ENCODE assay signal across 15 cellular contexts in the genomic region with DNA sequence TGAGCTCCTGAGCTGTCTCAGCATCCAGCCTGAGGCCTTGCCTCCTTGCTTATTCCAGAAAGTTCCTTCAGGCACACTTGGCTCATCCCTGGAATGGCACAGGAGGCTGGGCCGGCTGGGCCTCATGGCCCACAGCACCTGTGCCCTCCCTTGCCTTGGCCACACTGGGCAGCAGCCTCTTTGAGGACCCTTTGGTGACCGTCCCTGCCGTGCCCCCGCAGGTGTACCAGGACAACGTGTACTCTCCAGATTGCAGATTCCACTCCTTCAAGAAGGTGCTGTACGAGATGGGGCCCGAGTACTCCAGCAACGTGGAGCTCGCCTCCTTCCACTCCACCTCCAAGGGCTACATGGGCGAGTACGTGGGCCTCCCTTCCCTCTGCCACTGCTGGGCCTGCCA. TPM values are rescaled to one million over a fixed set of nuclear protein-coding genes. Genes with fewer than 3 reads are reported as not detected.
DNase-seq lines count a peak whose midpoint lies in the region; ATAC-seq and TF ChIP-seq lines count a peak whose summit lies in the region.
"Had no signal": no experiment of that assay in that cellular context is flagged by ENCODE, and none has a peak within 500 bp of the region (broad histone marks: within the 10 kb centered on the region; RNA-seq: fewer than 3 reads in every experiment).

No MANE protein-coding gene starts in this region.

- H3K14ac ChIP-seq in neuronal stem cell (ENCODE audit: low read length) = no peak overlapping the region

- H2BK15ac ChIP-seq in neuronal stem cell (ENCODE audit: low read length) = peak overlapping the region; percentile 68

- no peaks in the 10 kb centered on the region for H3K9me2 ChIP-seq in OCI-LY1 (ENCODE audit: low read depth, low read length)

- peak overlapping the region; percentile 77 for H2AK5ac ChIP-seq in neuronal stem cell (ENCODE audit: low read depth, low read length)

- H3K4me2 ChIP-seq in OCI-LY1 (ENCODE audit: low read length) (peak overlapping the region; percentile 63), neuronal stem cell (ENCODE audit: insufficient read depth, low read length, poor library complexity, severe bottlenecking) (no peak overlapping the region)

- peak overlapping the region; percentile 98 for H3K27ac ChIP-seq in OCI-LY1 (ENCODE audit: low read depth, low read length, poor library complexity, severe bottlenecking)
- H3K27ac ChIP-seq in dorsolateral prefrontal cortex = peak overlapping the region in 57 of 59 donors; percentile 12 to 89 (median 67)
- H3K27ac ChIP-seq in neuronal stem cell (replicated peaks; ENCODE audit: low read length) = peak overlapping the region; percentile 69
- no peak overlapping the region for H3K27ac ChIP-seq in vagina
- H3K27ac ChIP-seq in right cardiac atrium (ENCODE audit: low read length) = no peak overlapping the region
- H3K27ac ChIP-seq: foreskin keratinocyte, sigmoid colon, thyroid gland had no signal

- peak overlapping the region; percentile 93 for H3K18ac ChIP-seq in neuronal stem cell (ENCODE audit: low read length)

- H3K79me2 ChIP-seq in OCI-LY1 (ENCODE audit: insufficient read depth, low read length) = no peaks in the 10 kb centered on the region

- H2AFZ ChIP-seq in OCI-LY1 (ENCODE audit: low read length) (no peak overlapping the region), neuronal stem cell (ENCODE audit: low read length) (no peak overlapping the region)

- H3K36me3 ChIP-seq in OCI-LY1 (ENCODE audit: insufficient read depth, low read length) = peaks cover 27% of the 10 kb centered on the region
- H3K36me3 ChIP-seq in neuronal stem cell (replicated peaks in 1 of 2; ENCODE audit: control insufficient read depth in 2 of 2, insufficient read depth in 2 of 2, low read length in 2 of 2) = peaks cover 46 to 94% of the 10 kb centered on the region in 2 donors
- H3K36me3 ChIP-seq in vagina = no peaks in the 10 kb centered on the region

- intact Hi-C loops in dorsolateral prefrontal cortex (cut with DNase I) = loop anchor here in 1 of 2 donors (10.0 kb wide), 1 partner anchor 234 kb away; the partner anchor contains the start of genes ORC6 and VPS35
- intact Hi-C loops in vagina (cut with DNase I) = no loop called here
- intact Hi-C loops in right cardiac atrium (cut with DNase I) = no loop called here

- no peak overlapping the region for H4K91ac ChIP-seq in neuronal stem cell (ENCODE audit: low read depth, low read length, poor library complexity)

- no peak for ATAC-seq in right cardiac atrium
- ATAC-seq: foreskin keratinocyte, Right ventricle myocardium inferior had no signal

- peak overlapping the region; percentile 65 for H3K9ac ChIP-seq in OCI-LY1 (ENCODE audit: low read length)
- peak overlapping the region; percentile 68 for H3K9ac ChIP-seq in neuronal stem cell (ENCODE audit: low read depth, low read length, poor library complexity)

- peaks cover 5% of the 10 kb centered on the region for H3K79me1 ChIP-seq in neuronal stem cell (ENCODE audit: low read depth, low read length)

- H3F3A ChIP-seq in OCI-LY1 (ENCODE audit: insufficient read depth, low read length) = no peaks in the 10 kb centered on the region

- H4K8ac ChIP-seq in neuronal stem cell (ENCODE audit: low read depth, low read length) = no peak overlapping the region

- H3K4me3 ChIP-seq in OCI-LY1 (ENCODE audit: low read depth, low read length, poor library complexity, severe bottlenecking) (peak overlapping the region; percentile 47), dorsolateral prefrontal cortex (no peak overlapping the region), neuronal stem cell (ENCODE audit: low read length in 2 of 2) (no peak overlapping the region), vagina (no peak overlapping the region), right cardiac atrium (ENCODE audit: low read length) (no peak overlapping the region)
- H3K4me3 ChIP-seq: sigmoid colon, thyroid gland had no signal

- no peak overlapping the region for H2BK5ac ChIP-seq in neuronal stem cell (ENCODE audit: low read length)

- no peaks in the 10 kb centered on the region for H4K20me1 ChIP-seq in OCI-LY1 (ENCODE audit: insufficient read depth, low read length)

- H3K23ac ChIP-seq in neuronal stem cell (ENCODE audit: low read depth, low read length, poor library complexity) = peak overlapping the region; percentile 18

- H3K27me3 ChIP-seq in OCI-LY1 (ENCODE audit: insufficient read depth, low read length) (no peaks in the 10 kb centered on the region), dorsolateral prefrontal cortex (no peaks in the 10 kb centered on the region), neuronal stem cell (ENCODE audit: control insufficient read depth in 3 of 3, insufficient read depth in 3 of 3, low read depth in 1 of 3, low read length in 3 of 3) (peaks cover 0 to 2% (median 0%) of the 10 kb centered on the region in 3 experiments), vagina (no peaks in the 10 kb centered on the region), right cardiac atrium (ENCODE audit: control insufficient read depth, insufficient read depth) (no peaks in the 10 kb centered on the region)
- H3K27me3 ChIP-seq: foreskin keratinocyte, sigmoid colon, thyroid gland had no signal

- no peak for TF ChIP-seq POLR2A in vagina (IDR thresholded peaks at IDR 0.05)

- no peak for TF ChIP-seq CTCF in OCI-LY1 (IDR thresholded peaks at IDR 0.05; ENCODE audit: low read length)
- TF ChIP-seq CTCF in dorsolateral prefrontal cortex (IDR thresholded peaks at IDR 0.05 in 54 of 56, conservative IDR thresholded peaks at IDR 0.05 in 2 of 56; ENCODE audit: low read depth in 1 of 56, partially characterized antibody in 56 of 56) = no peak
- TF ChIP-seq CTCF in vagina (IDR thresholded peaks at IDR 0.05) = no peak

- peak overlapping the region; percentile 64 for H2BK12ac ChIP-seq in neuronal stem cell (ENCODE audit: low read length)

- no peak overlapping the region for H2BK120ac ChIP-seq in neuronal stem cell (ENCODE audit: low read depth, low read length)

- peak overlapping the region; percentile 4 for H3K4ac ChIP-seq in neuronal stem cell (ENCODE audit: low read length)

- H3K9me3 ChIP-seq in OCI-LY1 (ENCODE audit: low read length) (no peaks in the 10 kb centered on the region), neuronal stem cell (replicated peaks in 1 of 2; ENCODE audit: control insufficient read depth in 2 of 2, insufficient read depth in 1 of 2, low read depth in 1 of 2, low read length in 2 of 2) (peaks cover 0 to 10% of the 10 kb centered on the region in 2 donors), vagina (no peaks in the 10 kb centered on the region), right cardiac atrium (ENCODE audit: control insufficient read depth, low read length) (no peaks in the 10 kb centered on the region)
- H3K9me3 ChIP-seq: sigmoid colon, thyroid gland had no signal

- H3K4me1 ChIP-seq in OCI-LY1 (ENCODE audit: insufficient read depth, low read length, severe bottlenecking) = peaks cover 87% of the 10 kb centered on the region
- peaks cover 0 to 18% of the 10 kb centered on the region in 2 donors for H3K4me1 ChIP-seq in neuronal stem cell (ENCODE audit: control insufficient read depth in 2 of 2, insufficient read depth in 1 of 2, low read depth in 1 of 2, low read length in 2 of 2)
- no peaks in the 10 kb centered on the region for H3K4me1 ChIP-seq in vagina
- no peaks in the 10 kb centered on the region for H3K4me1 ChIP-seq in right cardiac atrium (ENCODE audit: control insufficient read depth, insufficient read depth, low read length)
- H3K4me1 ChIP-seq: foreskin keratinocyte, sigmoid colon had no signal

- WGBS in neuronal stem cell (ENCODE audit: extremely low coverage in 2 of 2, insufficient read length in 2 of 2, insufficient replicate concordance in 1 of 2), 2 donors = no CpG with 5 or more reads among the region's 11 CpGs
- WGBS in right cardiac atrium = 86% methylated on average over 11 of the region's 11 CpGs

- DNase-seq in dorsolateral prefrontal cortex (no peak), neuronal stem cell (ENCODE audit: low spot score) (no peak), vagina (ENCODE audit: extremely low spot score in 2 of 2) (no peak), Ammon's horn (ENCODE audit: low spot score) (no peak), right cardiac atrium (no peak)
- DNase-seq in activated CD8-positive, alpha-beta memory T cell treated with anti-CD3 and anti-CD28 coated beads for 24 hours = no peak
- DNase-seq: activated effector memory CD4-positive, alpha-beta T cell treated with anti-CD3 and anti-CD28 coated beads, Interleukin-2, amount 50 U/mL, for 16 hours; AML-193; erythroblast; foreskin keratinocyte; NCI-H526; sigmoid colon; thyroid gland had no signal

RNA-seq across cellular contexts. Expression of gene GPT2, which starts 34.2 kb away (rescaled TPM):
- total RNA-seq in dorsolateral prefrontal cortex (100 to 1,000 TPM in 10 of 120 experiments, 10 to 100 TPM in 110; 45.9 to 230 (median 67.8) TPM), vagina (18.4 TPM), right cardiac atrium (1 to 10 TPM; 4.0 to 5.8 (median 4.6) TPM)
- 19.5 TPM for polyA plus RNA-seq in neuronal stem cell (2013, experiment 1 of 2)
- polyA plus RNA-seq in neuronal stem cell (2013, experiment 2 of 2) = 19.1 TPM
- 6.8 TPM for polyA plus RNA-seq in right cardiac atrium

RNA-seq across cellular contexts. Expression of gene DNAJA2, which starts 55.1 kb away (rescaled TPM):
- total RNA-seq in dorsolateral prefrontal cortex = 100 to 1,000 TPM in 6 of 120 experiments, 10 to 100 TPM in 114; 40.9 to 103 (median 76.2) TPM
- polyA plus RNA-seq in neuronal stem cell (2013, experiment 1 of 2) = 38.1 TPM
- polyA plus RNA-seq in neuronal stem cell (2013, experiment 2 of 2) = 38.0 TPM
- 38.3 TPM for total RNA-seq in vagina
- 10 to 100 TPM; 90.6 to 97.2 (median 93.2) TPM for total RNA-seq in right cardiac atrium
- 74.9 TPM for polyA plus RNA-seq in right cardiac atrium

Comparison
In these comparisons a context has a peak if more than half of its experiments do, and no peak if none do; other contexts are left out.
1. H3K27ac ChIP-seq: peak in OCI-LY1 (single experiment), dorsolateral prefrontal cortex (57 of 59) and neuronal stem cell (single experiment); none in vagina (single experiment) and right cardiac atrium (single experiment).